21 cellular contexts compared by ENCODE assay signal in genomic region chr12:127127887-127128286, GRCh38.
DNase-seq lines count a peak whose midpoint lies in the region; ATAC-seq, FAIRE-seq and TF ChIP-seq lines count a peak whose summit lies in the region.
"Had no signal": no experiment of that assay in that cellular context is flagged by ENCODE, and none has a peak within 500 bp of the region (broad histone marks: within the 10 kb centered on the region; RNA-seq: fewer than 3 reads in every experiment).

No MANE protein-coding gene starts in this region.

- no peak for ATAC-seq in A549
- no peak for ATAC-seq in PC-3
- no peak for ATAC-seq in GM19035 (IDR thresholded peaks at IDR 0.05; ENCODE audit: unreplicated experiment)
- ATAC-seq in heart right ventricle, result no peak
- ATAC-seq: Panc1 had no signal

- POLR2A ChIA-PET in A549 (lab: Yijun Ruan, JAX) (no interaction called here), PC-3 (lab: Charles Lee; ENCODE audit: unreplicated experiment) (no interaction called here), H1 (lab: Charles Lee; ENCODE audit: partially characterized antibody) (no interaction called here), HEK293T (lab: Yijun Ruan, JAX) (no interaction called here)

- TF ChIP-seq POLR2A in A549 (IDR thresholded peaks at IDR 0.05; ENCODE audit: low read length) (no peak), H1 (IDR thresholded peaks at IDR 0.05; ENCODE audit: control extremely low read depth in 1 of 2, low read depth in 2 of 2, low read length in 2 of 2) (no peak)

- H4K91ac ChIP-seq in H1 (replicated peaks; ENCODE audit: insufficient read length, low read length), result no peak overlapping the region

- H3K4me1 ChIP-seq in A549 (peaks cover 66% of the 10 kb centered on the region), PC-3 (ENCODE audit: insufficient read depth, low read length) (peaks cover 38% of the 10 kb centered on the region), H1 (replicated peaks in 1 of 4; ENCODE audit: control insufficient read depth in 3 of 4, insufficient read depth in 4 of 4, low read length in 3 of 4) (no peaks in the 10 kb centered on the region; a peak in 1 of 7 replicates), heart right ventricle (peaks cover 0 to 7% (median 0%) of the 10 kb centered on the region in 9 donors)

- TF ChIP-seq CTCF in A549 (IDR thresholded peaks at IDR 0.05) (no peak), PC-3 (conservative IDR thresholded peaks at IDR 0.05; ENCODE audit: low read depth, low read length) (no peak), H1 (IDR thresholded peaks at IDR 0.05; ENCODE audit: control extremely low read depth in 1 of 3, insufficient read depth in 1 of 3, low read depth in 1 of 3, low read length in 3 of 3) (no peak), neural crest cell (conservative IDR thresholded peaks at IDR 0.05) (no peak), heart right ventricle (IDR thresholded peaks at IDR 0.05) (no peak), WERI-Rb-1 (IDR thresholded peaks at IDR 0.05; ENCODE audit: low read depth, low read length) (no peak)

- no peaks in the 10 kb centered on the region for H3K36me3 Mint-ChIP-seq in neural crest cell (ENCODE audit: low read depth)

- peak overlapping the region; percentile 14 for H3K27ac Mint-ChIP-seq in neural crest cell (ENCODE audit: unreplicated experiment)

- no peak overlapping the region for H2BK5ac ChIP-seq in H1 (ENCODE audit: low read depth, low read length)

- no peaks in the 10 kb centered on the region for H3K27me3 ChIP-seq in PC-3 (ENCODE audit: low read length)
- no peaks in the 10 kb centered on the region for H3K27me3 ChIP-seq in H1 (replicated peaks in 1 of 4; ENCODE audit: control insufficient read depth in 3 of 4, extremely low read depth in 1 of 4, insufficient read depth in 3 of 4, low read length in 3 of 4)
- H3K27me3 ChIP-seq in heart right ventricle, result peaks cover 0 to 7% (median 2%) of the 10 kb centered on the region in 7 donors
- no peaks in the 10 kb centered on the region for H3K27me3 ChIP-seq in WERI-Rb-1 (ENCODE audit: insufficient read depth, low read depth, severe bottlenecking)

- H3K23ac ChIP-seq in H1 (ENCODE audit: insufficient read length), result no peak overlapping the region

- no peaks in the 10 kb centered on the region for H4K20me1 ChIP-seq in PC-3 (ENCODE audit: low read length)
- no peaks in the 10 kb centered on the region for H4K20me1 ChIP-seq in H1 (replicated peaks in 1 of 2; ENCODE audit: control insufficient read depth in 1 of 2, insufficient read depth in 2 of 2, low read length in 2 of 2)

- WGBS in A549 (ENCODE audit: missing lambda C conversion rate), result 75% methylated on average over 3 of the region's 3 CpGs
- 84% methylated on average over 3 of the region's 3 CpGs; no CpG with 5 or more reads in 1 of the 2 experiments for WGBS in H1 (ENCODE audit: extremely low coverage in 1 of 2, insufficient coverage in 1 of 2, insufficient read length in 1 of 2, insufficient replicate concordance in 2 of 2, low coverage in 1 of 2, low lambda C conversion rate in 2 of 2, missing lambda C conversion rate in 1 of 2), 2 experiments
- 66 to 68% methylated on average over 3 of the region's 3 CpGs for WGBS in heart right ventricle, 2 donors

- no peak overlapping the region for H2AFZ ChIP-seq in PC-3 (ENCODE audit: low read length)
- no peak overlapping the region for H2AFZ ChIP-seq in H1 (ENCODE audit: low read length)

- no peak overlapping the region for H4K5ac ChIP-seq in H1 (ENCODE audit: insufficient read length, low read depth, low read length)

- H3K9me3 ChIP-seq in A549 (no peaks in the 10 kb centered on the region), PC-3 (ENCODE audit: low read length) (no peaks in the 10 kb centered on the region), H1 (ENCODE audit: insufficient read depth in 2 of 2, low read depth in 1 of 2, low read length in 1 of 2) (no peaks in the 10 kb centered on the region), heart right ventricle (no peaks in the 10 kb centered on the region), WERI-Rb-1 (ENCODE audit: severe bottlenecking) (no peaks in the 10 kb centered on the region)

- FAIRE-seq in A549 (lab: Jason Lieb, UNC) (no peak), H1 (lab: Jason Lieb, UNC) (no peak)
- FAIRE-seq: GM12891, HTR-8/SVneo had no signal

- intact Hi-C loops in PC-3 (cut with micrococcal nuclease), result loop anchor here (2.0 to 5.0 kb wide), 5 partner anchors 19 to 144 kb away; no protein-coding TSS in a partner anchor
- intact Hi-C loops in heart right ventricle (cut with DNase I), result no loop called here

- 0 out of 2 replicates have a peak overlapping the region, but pooled peaks have one; percentile 48 for H2BK20ac ChIP-seq in H1 (ENCODE audit: low read length)

- H3K36me3 ChIP-seq in PC-3 (ENCODE audit: low read depth, low read length), result no peaks in the 10 kb centered on the region
- no peaks in the 10 kb centered on the region for H3K36me3 ChIP-seq in H1 (ENCODE audit: control insufficient read depth in 2 of 4, insufficient read depth in 4 of 4, low read length in 3 of 4)
- no peaks in the 10 kb centered on the region for H3K36me3 ChIP-seq in heart right ventricle
- H3K36me3 ChIP-seq in WERI-Rb-1, result no peaks in the 10 kb centered on the region

- H3K79me2 ChIP-seq in PC-3 (ENCODE audit: low read length) (no peaks in the 10 kb centered on the region), H1 (ENCODE audit: control insufficient read depth in 1 of 2, insufficient read depth in 2 of 2, low read length in 2 of 2) (no peaks in the 10 kb centered on the region)

- H2BK15ac ChIP-seq in H1 (ENCODE audit: low read length), result no peak overlapping the region

- no peak for TF ChIP-seq EP300 in A549 (IDR thresholded peaks at IDR 0.05)
- TF ChIP-seq EP300 in H1 (IDR thresholded peaks at IDR 0.05; ENCODE audit: borderline replicate concordance in 1 of 2, low read depth in 2 of 2, low read length in 2 of 2), result no peak

- no TSS peak for BruUV-seq in PC-3 (replicated peaks; lab: Mats Ljungman, UMichigan)

- H3K56ac ChIP-seq in H1 (replicated peaks; ENCODE audit: insufficient read length, low read depth, low read length), result no peak overlapping the region

- no peak overlapping the region for H3K9ac ChIP-seq in PC-3 (ENCODE audit: low read length)
- no peak overlapping the region for H3K9ac ChIP-seq in H1 (replicated peaks in 1 of 4; ENCODE audit: extremely low read depth in 1 of 4, low read depth in 3 of 4, low read length in 3 of 4)

- no peaks in the 10 kb centered on the region for H3K27me3 Mint-ChIP-seq in neural crest cell (ENCODE audit: low read depth)

- no peak for TF ChIP-seq RAD21 in A549 (conservative IDR thresholded peaks at IDR 0.05 in 1 of 2, IDR thresholded peaks at IDR 0.05 in 1 of 2)
- TF ChIP-seq RAD21 in H1 (IDR thresholded peaks at IDR 0.05 in 1 of 2, conservative IDR thresholded peaks at IDR 0.05 in 1 of 2; ENCODE audit: low read depth in 2 of 2, low read length in 2 of 2), result no peak

- no peaks in the 10 kb centered on the region for H3K9me2 ChIP-seq in PC-3 (replicated peaks; ENCODE audit: low read length)

- H4K8ac ChIP-seq in H1 (ENCODE audit: extremely low read depth, insufficient read depth, low read length), result no peak overlapping the region

- H3K4me3 Mint-ChIP-seq in neural crest cell, result no peak overlapping the region

- H3K23me2 ChIP-seq in H1 (ENCODE audit: low read depth, low read length), result no peaks in the 10 kb centered on the region

- H3K4me2 ChIP-seq in A549 (peak overlapping the region; percentile 4; the same call in 1 of the 3 replicates), PC-3 (ENCODE audit: low read length) (no peak overlapping the region), H1 (ENCODE audit: insufficient read depth in 1 of 2, low read depth in 2 of 2, low read length in 2 of 2) (no peak overlapping the region)

- H3K4me3 ChIP-seq in A549, result no peak overlapping the region
- H3K4me3 ChIP-seq in PC-3 (ENCODE audit: low read length), result no peak overlapping the region
- no peak overlapping the region for H3K4me3 ChIP-seq in H1 (ENCODE audit: extremely low read depth in 1 of 4, insufficient read depth in 2 of 4, low read depth in 3 of 4, low read length in 4 of 4)
- no peak overlapping the region for H3K4me3 ChIP-seq in heart right ventricle
- H3K4me3 ChIP-seq in WERI-Rb-1 (ENCODE audit: low read depth, low read length), result no peak overlapping the region

- H2AK5ac ChIP-seq in H1 (ENCODE audit: low read depth, low read length), result no peak overlapping the region

- H3K79me1 ChIP-seq in H1 (ENCODE audit: low read depth, low read length), result no peaks in the 10 kb centered on the region

- H3K4ac ChIP-seq in H1 (replicated peaks; ENCODE audit: insufficient read length, low read depth, low read length), result no peak overlapping the region

- no peaks in the 10 kb centered on the region for H3K9me3 Mint-ChIP-seq in neural crest cell

- H2BK12ac ChIP-seq in H1 (ENCODE audit: low read depth, low read length), result no peak overlapping the region

- no peak overlapping the region for H3K18ac ChIP-seq in H1 (ENCODE audit: extremely low read depth, low read length)

- H3K27ac ChIP-seq in A549 (peak overlapping the region; percentile 72 to 82; a peak in 4 of 6 replicates), PC-3 (ENCODE audit: low read length) (0 out of 2 replicates have a peak overlapping the region, but pooled peaks have one; percentile 93), H1 (ENCODE audit: low read depth, low read length) (no peak overlapping the region), heart right ventricle (no peak overlapping the region), WERI-Rb-1 (no peak overlapping the region)
- H3K27ac ChIP-seq: RWPE1 had no signal

- peaks cover 8% of the 10 kb centered on the region for H3F3A ChIP-seq in PC-3 (ENCODE audit: low read length, unreplicated experiment)

- CTCF ChIA-PET in A549 (lab: Yijun Ruan, JAX) (no interaction called here), PC-3 (lab: Charles Lee) (no interaction called here), H1 (lab: Charles Lee; ENCODE audit: partially characterized antibody) (interaction anchor here (1.2 to 1.8 kb wide), 2 partner anchors 21 to 380 kb away, joined by 4 to 5 read pairs; no protein-coding TSS in a partner anchor), HEK293T (lab: Yijun Ruan, JAX) (no interaction called here)

- H2BK120ac ChIP-seq in H1 (replicated peaks; ENCODE audit: low read depth, low read length), result no peak overlapping the region

- H3K14ac ChIP-seq in H1 (ENCODE audit: insufficient read length), result no peak overlapping the region

- DNase-seq in A549 (ENCODE audit: low read depth in 1 of 2, low spot score in 1 of 2) (no peak), PC-3 (no peak), H1 (ENCODE audit: low read depth in 1 of 2, low spot score in 2 of 2) (no peak), neural crest cell (ENCODE audit: low read depth, low spot score) (no peak), HEK293T (ENCODE audit: extremely low spot score) (no peak), heart right ventricle (no peak), WERI-Rb-1 (no peak)
- DNase-seq: Calu3, DMS79 treated with DMSO at 0.1 percent for 48 hours, GF-D8, KG1, NCI-H1048, NCI-H1694, NCI-H2227 treated with DMSO at 0.1 percent for 48 hours, NCI-H526 treated with DMSO at 0.1 percent for 48 hours, SHP77 treated with DMSO at 0.1 percent for 48 hours had no signal

- H3K4me1 Mint-ChIP-seq in neural crest cell, result no peaks in the 10 kb centered on the region

TF ChIP-seq in A549, 52 proteins besides CTCF, POLR2A, EP300 and RAD21 (continues in another document):
- TF ChIP-seq ZSCAN20 (CRISPR knock-in tag; IDR thresholded peaks at IDR 0.05), result no peak

TF ChIP-seq in H1, 55 proteins besides CTCF, POLR2A, EP300 and RAD21 (continues in another document):
- no peak for TF ChIP-seq TEAD4 (IDR thresholded peaks at IDR 0.05; ENCODE audit: low read depth, low read length)

Comparison
In these comparisons a context has a peak if more than half of its experiments do, and no peak if none do; other contexts are left out.
1. H3K27ac ChIP-seq: peak in A549 (2 of 2) and PC-3 (single experiment); none in H1 (single experiment), heart right ventricle (0 of 10) and WERI-Rb-1 (single experiment).